In genomic region chr7:132142006-132142405, GRCh38 we compare ENCODE assay signal across 14 cellular contexts.
DNase-seq lines count a peak whose midpoint lies in the region; ATAC-seq, FAIRE-seq and TF ChIP-seq lines count a peak whose summit lies in the region.
"Had no signal": no experiment of that assay in that cellular context is flagged by ENCODE, and none has a peak within 500 bp of the region (broad histone marks: within the 10 kb centered on the region; RNA-seq: fewer than 3 reads in every experiment).

No MANE protein-coding gene starts in this region.

- in situ Hi-C loops in mammary epithelial cell (cut with MboI; ENCODE audit: low sequenced_read_pairs in 2 of 2) = no loop called here

- H3K9ac ChIP-seq in endothelial cell of umbilical vein (replicated peaks; ENCODE audit: extremely low read depth, insufficient read depth, low read length) (no peak overlapping the region), mammary epithelial cell (ENCODE audit: insufficient read depth, low read length) (no peak overlapping the region)

- ATAC-seq in thoracic aorta (ENCODE audit: insufficient number of reproducible peaks, low FRiP score, low read depth) (no peak), left cardiac atrium (no peak)
- ATAC-seq: HCT116, K562 had no signal

- peaks cover 20% of the 10 kb centered on the region for H3K4me1 ChIP-seq in endothelial cell of umbilical vein (ENCODE audit: control insufficient read depth, extremely low read depth, insufficient read depth, low read length)
- H3K4me1 ChIP-seq in thoracic aorta (ENCODE audit: control insufficient read depth in 1 of 2, low read depth in 2 of 2) = peaks cover 12 to 57% of the 10 kb centered on the region in 2 donors
- H3K4me1 ChIP-seq in mammary epithelial cell (ENCODE audit: insufficient read depth, low read length) = peaks cover 21% of the 10 kb centered on the region
- H3K4me1 ChIP-seq in osteoblast (ENCODE audit: insufficient read depth, low read length) = peaks cover 6% of the 10 kb centered on the region

- H3K4me2 ChIP-seq in endothelial cell of umbilical vein (ENCODE audit: insufficient read depth, low read length) = no peak overlapping the region
- H3K4me2 ChIP-seq in mammary epithelial cell (ENCODE audit: insufficient read depth, low read depth, low read length) = no peak overlapping the region
- H3K4me2 ChIP-seq in osteoblast (ENCODE audit: insufficient read depth, low read length) = no peak overlapping the region

- BruUV-seq in endothelial cell of umbilical vein (replicated peaks; lab: Mats Ljungman, UMichigan) = no TSS peak
- BruUV-seq in mammary epithelial cell (replicated peaks; lab: Mats Ljungman, UMichigan) = no TSS peak

- no peaks in the 10 kb centered on the region for H3K36me3 ChIP-seq in WERI-Rb-1
- H3K36me3 ChIP-seq in endothelial cell of umbilical vein (ENCODE audit: control insufficient read depth in 2 of 2, extremely low read depth in 1 of 2, insufficient read depth in 2 of 2, low read length in 2 of 2) = peaks cover 0 to 32% of the 10 kb centered on the region in 2 experiments
- H3K36me3 ChIP-seq in thoracic aorta = peaks cover 3% of the 10 kb centered on the region
- H3K36me3 ChIP-seq in mammary epithelial cell (ENCODE audit: insufficient read depth, low read length) = no peaks in the 10 kb centered on the region
- H3K36me3 ChIP-seq in osteoblast (ENCODE audit: insufficient read depth, low read length) = no peaks in the 10 kb centered on the region

- no peaks in the 10 kb centered on the region for H3K9me3 ChIP-seq in WERI-Rb-1 (ENCODE audit: severe bottlenecking)
- no peaks in the 10 kb centered on the region for H3K9me3 ChIP-seq in endothelial cell of umbilical vein (replicated peaks; ENCODE audit: control insufficient read depth, insufficient read depth, low read length)
- no peaks in the 10 kb centered on the region for H3K9me3 ChIP-seq in thoracic aorta
- H3K9me3 ChIP-seq in mammary epithelial cell (replicated peaks; ENCODE audit: insufficient read depth, low read length) = no peaks in the 10 kb centered on the region
- H3K9me3 ChIP-seq in osteoblast (ENCODE audit: low read depth, low read length) = no peaks in the 10 kb centered on the region

- CTCF ChIA-PET in endothelial cell of umbilical vein (lab: Charles Lee) (no interaction called here), mammary epithelial cell (lab: Charles Lee; ENCODE audit: low non-redundant PET) (no interaction called here)

- intact Hi-C loops in endothelial cell of umbilical vein (cut with micrococcal nuclease) (no loop called here), mammary epithelial cell (cut with micrococcal nuclease) (no loop called here), left cardiac atrium (cut with DNase I) (no loop called here)

- dilution Hi-C loops in endothelial cell of umbilical vein (cut with MboI; ENCODE audit: extremely low pct_ligation_motif_present, low sequenced_read_pairs) = no loop called here
- dilution Hi-C loops in mammary epithelial cell (cut with HindIII; ENCODE audit: low sequenced_read_pairs) = no loop called here

- no peak for TF ChIP-seq CTCF in WERI-Rb-1 (IDR thresholded peaks at IDR 0.05; ENCODE audit: low read depth, low read length)
- TF ChIP-seq CTCF in endothelial cell of umbilical vein (IDR thresholded peaks at IDR 0.05; ENCODE audit: extremely low read depth in 1 of 2, insufficient read depth in 1 of 2, low read depth in 1 of 2, low read length in 2 of 2) = no peak
- no peak for TF ChIP-seq CTCF in thoracic aorta (IDR thresholded peaks at IDR 0.05)
- TF ChIP-seq CTCF in mammary epithelial cell (conservative IDR thresholded peaks at IDR 0.05 in 1 of 2, IDR thresholded peaks at IDR 0.05 in 1 of 2; ENCODE audit: extremely low read depth in 1 of 2, insufficient read depth in 1 of 2, low read depth in 1 of 2, low read length in 2 of 2) = no peak
- TF ChIP-seq CTCF in osteoblast (IDR thresholded peaks at IDR 0.05; ENCODE audit: extremely low read depth, low read depth, low read length) = no peak

- H3K4me3 ChIP-seq in WERI-Rb-1 (ENCODE audit: low read depth, low read length) (no peak overlapping the region), endothelial cell of umbilical vein (replicated peaks in 1 of 3; ENCODE audit: insufficient read depth in 1 of 3, low read depth in 1 of 3, low read length in 3 of 3) (no peak overlapping the region), thoracic aorta (no peak overlapping the region), mammary epithelial cell (replicated peaks in 1 of 3; ENCODE audit: insufficient read depth in 1 of 3, low read depth in 2 of 3, low read length in 3 of 3) (no peak overlapping the region), osteoblast (ENCODE audit: insufficient read depth, low read length) (no peak overlapping the region)
- H3K4me3 ChIP-seq: K562 had no signal

- peak overlapping the region; percentile 8; the same call in 1 of the 2 replicates for H3K27ac ChIP-seq in WERI-Rb-1
- H3K27ac ChIP-seq in endothelial cell of umbilical vein (ENCODE audit: insufficient read depth, low read depth, low read length) = no peak overlapping the region
- H3K27ac ChIP-seq in thoracic aorta = peak overlapping the region; percentile 43 to 50
- H3K27ac ChIP-seq in mammary epithelial cell (ENCODE audit: insufficient read depth, low read depth, low read length) = no peak overlapping the region
- H3K27ac ChIP-seq in osteoblast (ENCODE audit: low read depth, low read length) = no peak overlapping the region

- H3K79me2 ChIP-seq in endothelial cell of umbilical vein (ENCODE audit: control insufficient read depth, insufficient read depth, low read length) = no peaks in the 10 kb centered on the region
- no peaks in the 10 kb centered on the region for H3K79me2 ChIP-seq in mammary epithelial cell (ENCODE audit: insufficient read depth, low read length)
- no peaks in the 10 kb centered on the region for H3K79me2 ChIP-seq in osteoblast (ENCODE audit: insufficient read depth, low read length)

- 97% methylated on average over 3 of the region's 3 CpGs for WGBS in mammary epithelial cell (ENCODE audit: low coverage, missing lambda C conversion rate)

- POLR2A ChIA-PET in endothelial cell of umbilical vein (lab: Charles Lee) = no interaction called here

- H3K27me3 ChIP-seq in WERI-Rb-1 (ENCODE audit: insufficient read depth, low read depth, severe bottlenecking) (no peaks in the 10 kb centered on the region), endothelial cell of umbilical vein (ENCODE audit: control insufficient read depth in 2 of 2, insufficient read depth in 2 of 2, low read length in 2 of 2) (no peaks in the 10 kb centered on the region), thoracic aorta (replicated peaks; ENCODE audit: insufficient read depth) (no peaks in the 10 kb centered on the region), mammary epithelial cell (ENCODE audit: insufficient read depth, low read length) (no peaks in the 10 kb centered on the region), osteoblast (ENCODE audit: insufficient read depth, low read length) (no peaks in the 10 kb centered on the region)

- H3K9me1 ChIP-seq in endothelial cell of umbilical vein (replicated peaks; ENCODE audit: control insufficient read depth, extremely low read depth, insufficient read depth, low read length) = no peaks in the 10 kb centered on the region

- H4K20me1 ChIP-seq in endothelial cell of umbilical vein (replicated peaks; ENCODE audit: control insufficient read depth, extremely low read depth, insufficient read depth, low read length) = no peaks in the 10 kb centered on the region
- H4K20me1 ChIP-seq in mammary epithelial cell (ENCODE audit: insufficient read depth, low read length) = no peaks in the 10 kb centered on the region
- H4K20me1 ChIP-seq in osteoblast (ENCODE audit: insufficient read depth, low read length) = no peaks in the 10 kb centered on the region

- peak; percentile 16 for DNase-seq in ELF-1 (ENCODE audit: low read depth, low spot score)
- no peak for DNase-seq in WERI-Rb-1
- DNase-seq in endothelial cell of umbilical vein (ENCODE audit: low read depth, low spot score) = peak; percentile 25
- DNase-seq in thoracic aorta (ENCODE audit: low spot score) = no peak
- no peak for DNase-seq in mammary epithelial cell
- DNase-seq in osteoblast (ENCODE audit: insufficient read length, low spot score, missing footprints) = no peak
- DNase-seq in left cardiac atrium = no peak
- DNase-seq: C1 segment of cervical spinal cord; CD4-positive, alpha-beta memory T cell; DMS79 had no signal

- TF ChIP-seq POLR2A in endothelial cell of umbilical vein (IDR thresholded peaks at IDR 0.05; ENCODE audit: low read depth, low read length) = no peak

- H2AFZ ChIP-seq in endothelial cell of umbilical vein (ENCODE audit: low read depth, low read length) = no peak overlapping the region
- H2AFZ ChIP-seq in mammary epithelial cell (ENCODE audit: low read depth, low read length) = no peak overlapping the region
- no peak overlapping the region for H2AFZ ChIP-seq in osteoblast (ENCODE audit: low read length)

- FAIRE-seq in endothelial cell of umbilical vein (lab: Jason Lieb, UNC) = no peak
- FAIRE-seq: G401.6, GM12891, K562 had no signal

TF ChIP-seq in endothelial cell of umbilical vein, 7 proteins besides CTCF, POLR2A, EP300 and RAD21:
- TF ChIP-seq MAX (IDR thresholded peaks at IDR 0.05; ENCODE audit: insufficient read depth, insufficient read length) (no peak), GATA2 (IDR thresholded peaks at IDR 0.05; ENCODE audit: insufficient read depth, insufficient read length, low read depth, low read length) (no peak), JUN (IDR thresholded peaks at IDR 0.05; ENCODE audit: borderline replicate concordance, insufficient read depth, insufficient read length, low read depth) (no peak), EZH2 (IDR thresholded peaks at IDR 0.05; ENCODE audit: borderline replicate concordance, low read depth, low read length, severe bottlenecking) (no peak), POLR2AphosphoS5 (IDR thresholded peaks at IDR 0.05; ENCODE audit: insufficient read depth, low read depth, low read length) (no peak), FOS (IDR thresholded peaks at IDR 0.05; ENCODE audit: borderline replicate concordance, insufficient read depth, low read length) (no peak), MYC (IDR thresholded peaks at IDR 0.05; ENCODE audit: low read depth, low read length) (no peak)

Comparison
In these comparisons a context has a peak if more than half of its experiments do, and no peak if none do; other contexts are left out.
1. DNase-seq: peak in ELF-1 (single experiment) and endothelial cell of umbilical vein (single experiment); none in WERI-Rb-1 (single experiment), thoracic aorta (single experiment), mammary epithelial cell (single experiment), osteoblast (single experiment) and left cardiac atrium (single experiment).
2. H3K27ac ChIP-seq: peak in WERI-Rb-1 (single experiment) and thoracic aorta (2 of 2); none in endothelial cell of umbilical vein (single experiment), mammary epithelial cell (single experiment) and osteoblast (single experiment).